8 cellular contexts compared by ENCODE assay signal in genomic region chr19:18541992-18542935, GRCh38. TPM values are rescaled to one million over a fixed set of nuclear protein-coding genes. Genes with fewer than 3 reads are reported as not detected.
DNase-seq lines count a peak whose midpoint lies in the region; ATAC-seq and TF ChIP-seq lines count a peak whose summit lies in the region.

No MANE protein-coding gene starts in this region.

- peak overlapping the region; percentile 55 for H3K27ac ChIP-seq in SU-DHL-6 (ENCODE audit: low read depth, low read length)
- H3K27ac ChIP-seq in esophagus squamous epithelium: peak overlapping the region; percentile 95 to 98 (median 96)

- peaks cover 6% of the 10 kb centered on the region for H3K4me1 Mint-ChIP-seq in progenitor cell of endocrine pancreas (ENCODE audit: low read depth)

- H3K36me3 Mint-ChIP-seq in progenitor cell of endocrine pancreas (ENCODE audit: insufficient read depth): peaks cover 3% of the 10 kb centered on the region

- H3K4me3 ChIP-seq in GM12865 (ENCODE audit: low read depth, low read length): peak overlapping the region; percentile 53
- peak overlapping the region; percentile 83 for H3K4me3 ChIP-seq in SU-DHL-6 (ENCODE audit: insufficient read depth, low read length, poor library complexity, severe bottlenecking)
- H3K4me3 ChIP-seq in esophagus squamous epithelium: peak overlapping the region; percentile 76 to 96 (median 88)

- peaks cover 9% of the 10 kb centered on the region; the same call in 1 of the 2 replicates for H3K79me2 ChIP-seq in SU-DHL-6 (ENCODE audit: insufficient read depth, low read length)

- H3F3A ChIP-seq in SU-DHL-6 (ENCODE audit: insufficient read depth): peaks cover 10% of the 10 kb centered on the region; the same call in 1 of the 2 replicates

- no peaks in the 10 kb centered on the region for H3K9me3 ChIP-seq in SU-DHL-6 (ENCODE audit: insufficient read depth, low read length)
- H3K9me3 ChIP-seq in esophagus squamous epithelium: no peaks in the 10 kb centered on the region

- no peaks in the 10 kb centered on the region for H3K27me3 Mint-ChIP-seq in progenitor cell of endocrine pancreas

- no peaks in the 10 kb centered on the region for H3K27me3 ChIP-seq in SU-DHL-6 (ENCODE audit: low read length)
- H3K27me3 ChIP-seq in esophagus squamous epithelium: no peaks in the 10 kb centered on the region

- intact Hi-C loops in esophagus squamous epithelium (cut with DNase I): no loop called here

- ATAC-seq in GM19324 (IDR thresholded peaks at IDR 0.05; ENCODE audit: low FRiP score, unreplicated experiment) (no peak), HG03039 (IDR thresholded peaks at IDR 0.05; ENCODE audit: unreplicated experiment) (no peak)

- 20 to 35% methylated on average over 4 to 11 of the region's 11 CpGs for WGBS in esophagus squamous epithelium, 2 donors

- DNase-seq in GM12865 (ENCODE audit: low read depth) (peak; percentile 19), esophagus squamous epithelium (lab: John Stamatoyannopoulos, UW) (no peak), progenitor cell of endocrine pancreas (ENCODE audit: low spot score, unreplicated experiment) (no peak), HCEC 1CT (no peak), pons (ENCODE audit: low spot score) (no peak)

- no peaks in the 10 kb centered on the region; the same call in 1 of the 2 replicates for H3K36me3 ChIP-seq in SU-DHL-6 (ENCODE audit: low read length)
- peaks cover 3 to 46% (median 30%) of the 10 kb centered on the region in 3 donors for H3K36me3 ChIP-seq in esophagus squamous epithelium

- no peak for TF ChIP-seq CTCF in GM12865 (IDR thresholded peaks at IDR 0.05; ENCODE audit: insufficient read depth, low read depth, low read length, missing control alignments)
- TF ChIP-seq CTCF in SU-DHL-6 (IDR thresholded peaks at IDR 0.05; ENCODE audit: insufficient read depth, low read length, poor library complexity, severe bottlenecking): no peak
- no peak for TF ChIP-seq CTCF in esophagus squamous epithelium (IDR thresholded peaks at IDR 0.05)
- TF ChIP-seq CTCF in progenitor cell of endocrine pancreas (IDR thresholded peaks at IDR 0.05; ENCODE audit: unreplicated experiment): no peak

- peak overlapping the region; percentile 61 for H3K9ac ChIP-seq in SU-DHL-6 (ENCODE audit: low read length)

- no peaks in the 10 kb centered on the region for H3K9me3 Mint-ChIP-seq in progenitor cell of endocrine pancreas (ENCODE audit: low read depth)

- no peaks in the 10 kb centered on the region for H4K20me1 ChIP-seq in SU-DHL-6 (ENCODE audit: low read depth, low read length)

- H2AFZ ChIP-seq in SU-DHL-6 (ENCODE audit: low read depth, low read length, severe bottlenecking): no peak overlapping the region

- TF ChIP-seq POLR2A in esophagus squamous epithelium (IDR thresholded peaks at IDR 0.05): no peak

- peak overlapping the region; percentile 79 for H3K4me3 Mint-ChIP-seq in progenitor cell of endocrine pancreas (ENCODE audit: low read depth)

- peak overlapping the region; percentile 82 for H3K4me2 ChIP-seq in SU-DHL-6 (ENCODE audit: low read depth, low read length, poor library complexity, severe bottlenecking)

- peak overlapping the region; percentile 55 for H3K27ac Mint-ChIP-seq in progenitor cell of endocrine pancreas

- H3K4me1 ChIP-seq in esophagus squamous epithelium: peaks cover 4 to 36% (median 12%) of the 10 kb centered on the region in 3 donors

- no peaks in the 10 kb centered on the region for H3K9me2 ChIP-seq in SU-DHL-6 (replicated peaks; ENCODE audit: insufficient read depth, low read length)

RNA-seq across cellular contexts. Expression of gene FKBP8, which starts 1.1 kb away (rescaled TPM):
- total RNA-seq in esophagus squamous epithelium: 100 to 1,000 TPM; 132 to 273 (median 247) TPM
- total RNA-seq in progenitor cell of endocrine pancreas: 216 and 220 TPM in 2 replicates

RNA-seq across cellular contexts. Expression of gene KXD1, which starts 15.4 kb away (rescaled TPM):
- total RNA-seq in esophagus squamous epithelium (100 to 1,000 TPM in 1 of 4 donors, 10 to 100 TPM in 3; 65.5 to 104 (median 83.5) TPM), progenitor cell of endocrine pancreas (77.7 and 82.8 TPM in 2 replicates)

RNA-seq across cellular contexts. Expression of gene ELL, which starts 20.4 kb away (rescaled TPM):
- total RNA-seq in esophagus squamous epithelium (10 to 100 TPM in 2 of 4 donors, 1 to 10 TPM in 2; 5.9 to 12.8 (median 9.9) TPM), progenitor cell of endocrine pancreas (13.8 and 15.5 TPM in 2 replicates)

RNA-seq across cellular contexts. Expression of gene UBA52, which starts 29.4 kb away (rescaled TPM):
- total RNA-seq in esophagus squamous epithelium: 100 to 1,000 TPM; 445 to 799 (median 753) TPM
- total RNA-seq in progenitor cell of endocrine pancreas: 951 and 968 TPM in 2 replicates

RNA-seq across cellular contexts. Expression of gene REX1BD, which starts 46.3 kb away (rescaled TPM):
- total RNA-seq in esophagus squamous epithelium (10 to 100 TPM; 46.8 to 69.0 (median 56.6) TPM), progenitor cell of endocrine pancreas (66.5 and 67.4 TPM in 2 replicates)
